In genomic region chr20:47990507-47991132, GRCh38 we compare ENCODE assay signal across 1 cellular context.
TF ChIP-seq lines count a peak whose summit lies in the region.

No MANE protein-coding gene starts in this region.

TF ChIP-seq in H1, 55 proteins besides CTCF, POLR2A, EP300 and RAD21:
- TF ChIP-seq JUN (IDR thresholded peaks at IDR 0.05; ENCODE audit: low read depth, low read length), result no peak
- TF ChIP-seq NRF1 (IDR thresholded peaks at IDR 0.05; ENCODE audit: low read depth, low read length), result no peak
- TF ChIP-seq CHD2 (IDR thresholded peaks at IDR 0.05; ENCODE audit: low read length), result no peak
- TF ChIP-seq KDM5A (IDR thresholded peaks at IDR 0.05; ENCODE audit: low read length), result no peak
- no peak for TF ChIP-seq TAF7 (optimal IDR thresholded peaks at IDR 0.05; ENCODE audit: borderline replicate concordance, low read depth, low read length)
- TF ChIP-seq POU5F1 (IDR thresholded peaks at IDR 0.05; ENCODE audit: low read depth, low read length), result no peak
- TF ChIP-seq SRF (IDR thresholded peaks at IDR 0.05; ENCODE audit: low read depth, low read length), result no peak
- no peak for TF ChIP-seq KDM1A (IDR thresholded peaks at IDR 0.05; ENCODE audit: borderline replicate concordance, low read length)
- TF ChIP-seq CEBPB (IDR thresholded peaks at IDR 0.05; ENCODE audit: low read depth, low read length), result no peak
- no peak for TF ChIP-seq SIN3A (conservative IDR thresholded peaks at IDR 0.05 in 1 of 2, IDR thresholded peaks at IDR 0.05 in 1 of 2; ENCODE audit: low read depth in 1 of 2, low read length in 2 of 2)
- no peak for TF ChIP-seq RXRA (IDR thresholded peaks at IDR 0.05; ENCODE audit: insufficient read depth, low read depth, low read length)
- TF ChIP-seq GTF2F1 (IDR thresholded peaks at IDR 0.05; ENCODE audit: borderline replicate concordance, low read depth, low read length), result no peak
- no peak for TF ChIP-seq EZH2 (IDR thresholded peaks at IDR 0.05; ENCODE audit: low read depth, low read length, severe bottlenecking)
- TF ChIP-seq GABPA (IDR thresholded peaks at IDR 0.05; ENCODE audit: borderline replicate concordance, insufficient read depth, low read length), result no peak
- no peak for TF ChIP-seq ATF3 (IDR thresholded peaks at IDR 0.05; ENCODE audit: insufficient read depth, low read depth, low read length)
- TF ChIP-seq FOSL1 (IDR thresholded peaks at IDR 0.05; ENCODE audit: insufficient read depth, low read depth, low read length), result no peak
- no peak for TF ChIP-seq MAX (IDR thresholded peaks at IDR 0.05)
- TF ChIP-seq JUND (IDR thresholded peaks at IDR 0.05; ENCODE audit: low read length), result no peak
- no peak for TF ChIP-seq KDM4A (IDR thresholded peaks at IDR 0.05; ENCODE audit: low read depth, low read length, severe bottlenecking)
TF ChIP-seq in H1: peak in this region for 0.
